In genomic region chr1:56399326-56400292, GRCh38 we compare ENCODE assay signal across 21 cellular contexts.
"Had no signal": no experiment of that assay in that cellular context is flagged by ENCODE, and none has a peak within 500 bp of the region (broad histone marks: within the 10 kb centered on the region; RNA-seq: fewer than 3 reads in every experiment).

No MANE protein-coding gene starts in this region.

- H3K27me3 ChIP-seq: ascending aorta, breast epithelium, colonic mucosa, gastrocnemius medialis, right lobe of liver, stomach, suprapubic skin, tibial nerve had no signal

- H3K36me3 ChIP-seq: ascending aorta, breast epithelium, colonic mucosa, gastrocnemius medialis, right lobe of liver, stomach, suprapubic skin, tibial nerve had no signal

- H3K4me1 ChIP-seq: colonic mucosa, right lobe of liver, stomach had no signal

- H3K27me3 Mint-ChIP-seq: stimulated activated memory B cell treated with anti-CD40 and anti-IgM and Interleukin-4, amounts not matched to agents 10 μg/mL and 1 μg/mL and 100 μg/mL, for 72 hours had no signal

- H3K36me3 Mint-ChIP-seq: activated naive CD4-positive, alpha-beta T cell treated with anti-CD3 and anti-CD28 coated beads, Interleukin-2, amount 50 U/mL, for 24 hours; stimulated activated memory B cell treated with anti-CD40 and anti-IgM and Interleukin-4, amounts not matched to agents 10 μg/mL and 1 μg/mL and 100 μg/mL, for 72 hours had no signal

- H3K4me3 ChIP-seq: ascending aorta, breast epithelium, colonic mucosa, gastrocnemius medialis, right lobe of liver, stomach, suprapubic skin, tibial nerve had no signal

- DNase-seq: activated CD4-positive, alpha-beta T cell treated with anti-CD3 and anti-CD28 coated beads for 1 hour; activated CD4-positive, alpha-beta T cell treated with anti-CD3 and anti-CD28 coated beads, Interleukin-2, amount 50 U/mL, for 1 hour; activated gamma-delta T cell treated with Interleukin-2 at 50 U/mL for 16 hours; activated T-cell treated with anti-CD3 and anti-CD28 coated beads, Interleukin-2, amount 50 U/mL, for 1 hour; colonic mucosa; gastrocnemius medialis; hippocampal formation; mesenchymal stem cell; naive B cell; occipital lobe; right lobe of liver; small intestine; stimulated activated CD4-positive, alpha-beta T cell treated with anti-CD3 and anti-CD28 coated beads, Interleukin-2, amount 100 ng/mL, for 24 hours; stomach; T-helper 9 cell had no signal

- H3K27ac ChIP-seq: ascending aorta, colonic mucosa, gastrocnemius medialis, right lobe of liver, stomach, suprapubic skin, tibial nerve had no signal

- ATAC-seq: gastrocnemius medialis; right lobe of liver; stimulated activated memory B cell treated with anti-CD40 and anti-IgM and Interleukin-4, amounts not matched to agents 10 μg/mL and 1 μg/mL and 100 μg/mL, for 72 hours had no signal

- H3K27ac Mint-ChIP-seq: activated naive CD4-positive, alpha-beta T cell treated with anti-CD3 and anti-CD28 coated beads, Interleukin-2, amount 50 U/mL, for 24 hours; stimulated activated memory B cell treated with anti-CD40 and anti-IgM and Interleukin-4, amounts not matched to agents 10 μg/mL and 1 μg/mL and 100 μg/mL, for 72 hours had no signal

- H3K4me3 Mint-ChIP-seq: activated naive CD4-positive, alpha-beta T cell treated with anti-CD3 and anti-CD28 coated beads, Interleukin-2, amount 50 U/mL, for 24 hours; stimulated activated memory B cell treated with anti-CD40 and anti-IgM and Interleukin-4, amounts not matched to agents 10 μg/mL and 1 μg/mL and 100 μg/mL, for 72 hours had no signal

- H3K9me3 Mint-ChIP-seq: activated naive CD4-positive, alpha-beta T cell treated with anti-CD3 and anti-CD28 coated beads, Interleukin-2, amount 50 U/mL, for 24 hours; stimulated activated memory B cell treated with anti-CD40 and anti-IgM and Interleukin-4, amounts not matched to agents 10 μg/mL and 1 μg/mL and 100 μg/mL, for 72 hours had no signal

- H3K9me3 ChIP-seq: ascending aorta, breast epithelium, colonic mucosa, gastrocnemius medialis, right lobe of liver, stomach, suprapubic skin had no signal

- H3K4me1 Mint-ChIP-seq: activated naive CD4-positive, alpha-beta T cell treated with anti-CD3 and anti-CD28 coated beads, Interleukin-2, amount 50 U/mL, for 24 hours had no signal
